8 cellular contexts compared by ENCODE assay signal in the genomic region with DNA sequence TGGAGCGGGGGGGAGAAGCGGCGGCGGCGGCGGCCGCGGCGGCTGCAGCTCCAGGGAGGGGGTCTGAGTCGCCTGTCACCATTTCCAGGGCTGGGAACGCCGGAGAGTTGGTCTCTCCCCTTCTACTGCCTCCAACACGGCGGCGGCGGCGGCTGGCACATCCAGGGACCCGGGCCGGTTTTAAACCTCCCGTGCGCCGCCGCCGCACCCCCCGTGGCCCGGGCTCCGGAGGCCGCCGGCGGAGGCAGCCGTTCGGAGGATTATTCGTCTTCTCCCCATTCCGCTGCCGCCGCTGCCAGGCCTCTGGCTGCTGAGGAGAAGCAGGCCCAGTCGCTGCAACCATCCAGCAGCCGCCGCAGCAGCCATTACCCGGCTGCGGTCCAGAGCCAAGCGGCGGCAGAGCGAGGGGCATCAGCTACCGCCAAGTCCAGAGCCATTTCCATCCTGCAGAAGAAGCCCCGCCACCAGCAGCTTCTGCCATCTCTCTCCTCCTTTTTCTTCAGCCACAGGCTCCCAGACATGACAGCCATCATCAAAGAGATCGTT. TPM values are rescaled to one million over a fixed set of nuclear protein-coding genes. Genes with fewer than 3 reads are reported as not detected.
DNase-seq lines count a peak whose midpoint lies in the region; ATAC-seq and TF ChIP-seq lines count a peak whose summit lies in the region.
"Not testable (repeated sequence)": the region's sequence is repeated elsewhere in the genome, so short reads cannot be mapped to it uniquely, and the experiment has no call there.

No MANE protein-coding gene starts in this region.

- peak overlapping the region; percentile 96 for H3K4me3 Mint-ChIP-seq in CD4-positive, alpha-beta T cell
- H3K4me3 Mint-ChIP-seq in activated T-helper 2 cell treated with anti-CD3 and anti-CD28 coated beads, Interferon-gamma antibody, Interleukin-2, Interleukin-4, amounts not matched to agents 10 μg/mL and 5 μg/mL and 100 μg/mL, durations not matched to agents 14 hours and 24 hours and 36 hours (ENCODE audit: low read depth): peak overlapping the region; percentile 95
- H3K4me3 Mint-ChIP-seq in nephron progenitor cell: peak overlapping the region; percentile 99

- H3K27ac Mint-ChIP-seq in CD4-positive, alpha-beta T cell: peak overlapping the region; percentile 88
- peak overlapping the region; percentile 85 for H3K27ac Mint-ChIP-seq in activated T-helper 2 cell treated with anti-CD3 and anti-CD28 coated beads, Interferon-gamma antibody, Interleukin-2, Interleukin-4, amounts not matched to agents 10 μg/mL and 5 μg/mL and 100 μg/mL, durations not matched to agents 14 hours and 24 hours and 36 hours
- H3K27ac Mint-ChIP-seq in nephron progenitor cell: peak overlapping the region; percentile 99

- POLR2A ChIA-PET in CD4-positive, alpha-beta T cell (lab: Charles Lee): interaction anchor here (0.6 to 6.7 kb wide), 19 partner anchors 7 to 1537 kb away, joined by 3 to 168 read pairs (median 14); partner anchors contain the start of genes ATAD1 and RNLS

- H3K36me3 ChIP-seq in SK-N-MC (ENCODE audit: insufficient read depth, low read length): not testable (repeated sequence)

- TF ChIP-seq CTCF in CD4-positive, alpha-beta T cell (IDR thresholded peaks at IDR 0.05); HL-60 (IDR thresholded peaks at IDR 0.05; ENCODE audit: insufficient read depth, low read length); nephron progenitor cell (IDR thresholded peaks at IDR 0.05): not testable (repeated sequence)

- H3K4me3 ChIP-seq in HL-60 (replicated peaks; ENCODE audit: insufficient read depth, low read length): peak overlapping the region; percentile 86
- H3K4me3 ChIP-seq in SK-N-MC: peak overlapping the region; percentile 85

- H3K9me3 ChIP-seq in CD4-positive, alpha-beta T cell (ENCODE audit: control insufficient read depth, low read length); SK-N-MC (ENCODE audit: low read depth, low read length): not testable (repeated sequence)

- peak overlapping the region; percentile 84 for H3K27ac ChIP-seq in CD4-positive, alpha-beta T cell (ENCODE audit: low read depth, low read length)
- H3K27ac ChIP-seq in HL-60 (replicated peaks): peak overlapping the region; percentile 66
- H3K27ac ChIP-seq in SK-N-MC: not testable (repeated sequence)

- H3K36me3 Mint-ChIP-seq in CD4-positive, alpha-beta T cell (ENCODE audit: low read depth): peaks cover 45% of the 10 kb centered on the region
- peaks cover 38% of the 10 kb centered on the region for H3K36me3 Mint-ChIP-seq in activated T-helper 2 cell treated with anti-CD3 and anti-CD28 coated beads, Interferon-gamma antibody, Interleukin-2, Interleukin-4, amounts not matched to agents 10 μg/mL and 5 μg/mL and 100 μg/mL, durations not matched to agents 14 hours and 24 hours and 36 hours (ENCODE audit: low read depth)
- not testable (repeated sequence) for H3K36me3 Mint-ChIP-seq in nephron progenitor cell (ENCODE audit: low read depth)

- not testable (repeated sequence) for H3K27me3 Mint-ChIP-seq in CD4-positive, alpha-beta T cell; activated T-helper 2 cell treated with anti-CD3 and anti-CD28 coated beads, Interferon-gamma antibody, Interleukin-2, Interleukin-4, amounts not matched to agents 10 μg/mL and 5 μg/mL and 100 μg/mL, durations not matched to agents 14 hours and 24 hours and 36 hours (ENCODE audit: low read depth); nephron progenitor cell (ENCODE audit: low read depth, poor library complexity)

- CTCF ChIA-PET in CD4-positive, alpha-beta T cell (lab: Charles Lee): interaction anchor here (3.6 kb wide), 1 partner anchor 45 kb away, joined by 13 read pairs; the partner anchor contains the start of gene ATAD1

- DNase-seq in CD4-positive, alpha-beta T cell: peak in 7 of 10 experiments; percentile 2 to 37 (median 11)
- not testable (repeated sequence) for DNase-seq in HL-60 (ENCODE audit: low read depth in 1 of 2, low spot score in 1 of 2); SK-N-MC (ENCODE audit: low read depth, low spot score)
- DNase-seq in activated T-helper 2 cell treated with anti-CD3 and anti-CD28 coated beads, Interferon-gamma antibody, Interleukin-2, Interleukin-4, amounts not matched to agents 10 μg/mL and 5 μg/mL and 100 μg/mL, durations not matched to agents 14 hours and 24 hours and 36 hours (ENCODE audit: low spot score): peak; percentile 30
- DNase-seq in dermis blood vessel endothelial cell (peak; percentile 59), hypothalamus (lab: John Stamatoyannopoulos, UW) (peak in 33 of 51 donors; percentile 2 to 62 (median 27)), nephron progenitor cell (peak; percentile 52)
- DNase-seq in stimulated activated naive CD8-positive, alpha-beta T cell treated with anti-CD3 and anti-CD28 coated beads, Interleukin-15, Interleukin-2, amounts not matched to agents 100 U/mL and 50 U/mL, for 24 hours: peak; percentile 41

- intact Hi-C loops in CD4-positive, alpha-beta T cell (cut with DNase I, micrococcal nuclease): loop anchor here (2.0 to 10.0 kb wide), 8 partner anchors 47 to 951 kb away; partner anchors contain the start of gene ATAD1 (in 1 of the 2)
- intact Hi-C loops in activated T-helper 2 cell treated with anti-CD3 and anti-CD28 coated beads, Interferon-gamma antibody, Interleukin-2, Interleukin-4, amounts not matched to agents 10 μg/mL and 5 μg/mL and 100 μg/mL, durations not matched to agents 14 hours and 24 hours and 36 hours (cut with micrococcal nuclease): loop anchor here (2.0 to 5.0 kb wide), 8 partner anchors 63 to 1342 kb away; partner anchors contain the start of genes GLUD1, SHLD2, STAMBPL1 and WAPL

- peaks cover 61% of the 10 kb centered on the region for H3K4me1 Mint-ChIP-seq in CD4-positive, alpha-beta T cell (ENCODE audit: low read depth)
- peaks cover 40% of the 10 kb centered on the region for H3K4me1 Mint-ChIP-seq in activated T-helper 2 cell treated with anti-CD3 and anti-CD28 coated beads, Interferon-gamma antibody, Interleukin-2, Interleukin-4, amounts not matched to agents 10 μg/mL and 5 μg/mL and 100 μg/mL, durations not matched to agents 14 hours and 24 hours and 36 hours (ENCODE audit: low read depth)
- H3K4me1 Mint-ChIP-seq in nephron progenitor cell: peaks cover 53% of the 10 kb centered on the region

- ATAC-seq in CD4-positive, alpha-beta T cell (ENCODE audit: poor library complexity); stimulated activated naive CD8-positive, alpha-beta T cell treated with anti-CD3 and anti-CD28 coated beads, Interleukin-15, Interleukin-2, amounts not matched to agents 100 U/mL and 50 U/mL, for 24 hours: not testable (repeated sequence)

- H3K27me3 ChIP-seq in CD4-positive, alpha-beta T cell (ENCODE audit: control insufficient read depth, insufficient read depth, low read length); HL-60 (ENCODE audit: insufficient read depth, poor library complexity, severe bottlenecking): not testable (repeated sequence)

- H3K9ac ChIP-seq in SK-N-MC (ENCODE audit: insufficient read length): peak overlapping the region; percentile 75

- not testable (repeated sequence) for H3K9me3 Mint-ChIP-seq in CD4-positive, alpha-beta T cell; activated T-helper 2 cell treated with anti-CD3 and anti-CD28 coated beads, Interferon-gamma antibody, Interleukin-2, Interleukin-4, amounts not matched to agents 10 μg/mL and 5 μg/mL and 100 μg/mL, durations not matched to agents 14 hours and 24 hours and 36 hours; nephron progenitor cell

RNA-seq across cellular contexts. Expression of gene PTEN, which starts 0.6 kb away (rescaled TPM):
- total RNA-seq in CD4-positive, alpha-beta T cell: 10 to 100 TPM; 79.8 to 86.0 TPM
- 48.5 and 53.5 TPM in 2 replicates for total RNA-seq in activated T-helper 2 cell treated with anti-CD3 and anti-CD28 coated beads, Interferon-gamma antibody, Interleukin-2, Interleukin-4, amounts not matched to agents 10 μg/mL and 5 μg/mL and 100 μg/mL, durations not matched to agents 14 hours and 24 hours and 36 hours
- 121 and 122 TPM in 2 replicates for total RNA-seq in dermis blood vessel endothelial cell

RNA-seq across cellular contexts. Expression of gene KLLN, which starts 0.7 kb away (rescaled TPM):
- total RNA-seq in CD4-positive, alpha-beta T cell: under 1 TPM; 0.33 to 0.36 TPM
- 0.55 and 0.64 TPM in 2 replicates for total RNA-seq in activated T-helper 2 cell treated with anti-CD3 and anti-CD28 coated beads, Interferon-gamma antibody, Interleukin-2, Interleukin-4, amounts not matched to agents 10 μg/mL and 5 μg/mL and 100 μg/mL, durations not matched to agents 14 hours and 24 hours and 36 hours
- 0.17 and 0.47 TPM in 2 replicates for total RNA-seq in dermis blood vessel endothelial cell

RNA-seq across cellular contexts. Expression of gene ATAD1, which starts 46.0 kb away (rescaled TPM):
- total RNA-seq in CD4-positive, alpha-beta T cell: 10 to 100 TPM; 33.7 to 38.7 TPM
- total RNA-seq in activated T-helper 2 cell treated with anti-CD3 and anti-CD28 coated beads, Interferon-gamma antibody, Interleukin-2, Interleukin-4, amounts not matched to agents 10 μg/mL and 5 μg/mL and 100 μg/mL, durations not matched to agents 14 hours and 24 hours and 36 hours: 43.4 and 50.2 TPM in 2 replicates
- 34.9 and 38.3 TPM in 2 replicates for total RNA-seq in dermis blood vessel endothelial cell
